Comparison of ENCODE assay signal across 28 cellular contexts in genomic region chr12:55875704-55876103, GRCh38. TPM values are rescaled to one million over a fixed set of nuclear protein-coding genes. Genes with fewer than 3 reads are reported as not detected.
"Had no signal": no experiment of that assay in that cellular context is flagged by ENCODE, and none has a peak within 500 bp of the region (broad histone marks: within the 10 kb centered on the region; RNA-seq: fewer than 3 reads in every experiment).

No MANE protein-coding gene starts in this region.

- ATAC-seq: activated CD8-positive, alpha-beta T cell treated with anti-CD3 and anti-CD28 coated beads, Interleukin-2, amount 10 ng/mL, durations not matched to agents 7 days and 5 days; effector memory CD8-positive, alpha-beta T cell; gastrocnemius medialis; sciatic nerve; SK-N-SH treated with all-trans-retinoic acid at 6 μM for 48 hours; stimulated activated effector memory CD8-positive, alpha-beta T cell treated with anti-CD3 and anti-CD28 coated beads, Interleukin-12 subunit alpha, Interleukin-12 subunit beta, amount 100 ng/mL, for 72 hours; T-helper 17 cell had no signal

- H3K9me3 ChIP-seq: gastrocnemius medialis had no signal

- H3K27ac Mint-ChIP-seq: activated B cell treated with CpG ODN at 0.5 μM for 24 hours; activated CD8-positive, alpha-beta T cell treated with anti-CD3 and anti-CD28 coated beads, Interleukin-2, amount 10 ng/mL, durations not matched to agents 7 days and 5 days; activated naive CD8-positive, alpha-beta T cell; effector memory CD8-positive, alpha-beta T cell; naive B cell; progenitor cell of endocrine pancreas; stimulated activated effector memory CD8-positive, alpha-beta T cell treated with anti-CD3 and anti-CD28 coated beads, Interleukin-12 subunit alpha, Interleukin-12 subunit beta, amount 100 ng/mL, for 72 hours; stimulated activated naive CD8-positive, alpha-beta T cell treated with anti-CD3 and anti-CD28 coated beads, Interleukin-15, Interleukin-2, amounts not matched to agents 100 ng/mL and 50 ng/mL, for 24 hours; T-helper 17 cell had no signal

- DNase-seq: activated B cell treated with CpG ODN at 0.5 μM for 24 hours; activated CD4-positive, alpha-beta T cell treated with anti-CD3 and anti-CD28 coated beads, Interleukin-2, amount 50 U/mL, for 1 hour; activated CD8-positive, alpha-beta T cell treated with anti-CD3 and anti-CD28 coated beads, Interleukin-2, amount 10 ng/mL, durations not matched to agents 7 days and 5 days; activated effector memory CD4-positive, alpha-beta T cell treated with Interleukin-2 at 50 U/mL for 16 hours; activated naive CD4-positive, alpha-beta T cell treated with Interleukin-2 at 50 U/mL for 16 hours; aorta; effector memory CD8-positive, alpha-beta T cell; erythroblast; gastrocnemius medialis; glutamatergic neuron; left ventricle myocardium inferior; naive B cell; stimulated activated CD4-positive, alpha-beta T cell treated with anti-CD3 and anti-CD28 coated beads, Interleukin-4, amount 100 ng/mL, for 24 hours; T-helper 17 cell; tibial artery had no signal

- H3K4me3 ChIP-seq: cardiac muscle cell, coronary artery, gastrocnemius medialis, left ventricle myocardium inferior, skin epidermis, tibial artery had no signal

- H3K4me1 ChIP-seq: gastrocnemius medialis, left ventricle myocardium inferior, tibial artery had no signal

- H3K4me1 Mint-ChIP-seq: activated B cell treated with CpG ODN at 0.5 μM for 24 hours; naive B cell; stimulated activated effector memory CD8-positive, alpha-beta T cell treated with anti-CD3 and anti-CD28 coated beads, Interleukin-12 subunit alpha, Interleukin-12 subunit beta, amount 100 ng/mL, for 72 hours; T-helper 17 cell had no signal

- H3K36me3 Mint-ChIP-seq: activated naive CD8-positive, alpha-beta T cell; brain had no signal

- H3K36me3 ChIP-seq: cardiac muscle cell, gastrocnemius medialis, left ventricle myocardium inferior, tibial artery had no signal

- H3K4me3 Mint-ChIP-seq: activated B cell treated with CpG ODN at 0.5 μM for 24 hours; activated CD8-positive, alpha-beta T cell treated with anti-CD3 and anti-CD28 coated beads, Interleukin-2, amount 10 ng/mL, durations not matched to agents 7 days and 5 days; activated naive CD8-positive, alpha-beta T cell; brain; effector memory CD8-positive, alpha-beta T cell; naive B cell; stimulated activated effector memory CD8-positive, alpha-beta T cell treated with anti-CD3 and anti-CD28 coated beads, Interleukin-12 subunit alpha, Interleukin-12 subunit beta, amount 100 ng/mL, for 72 hours; stimulated activated naive CD8-positive, alpha-beta T cell treated with anti-CD3 and anti-CD28 coated beads, Interleukin-15, Interleukin-2, amounts not matched to agents 100 ng/mL and 50 ng/mL, for 24 hours; T-helper 17 cell had no signal

- H3K27me3 Mint-ChIP-seq: activated B cell treated with CpG ODN at 0.5 μM for 24 hours; activated naive CD8-positive, alpha-beta T cell; effector memory CD8-positive, alpha-beta T cell; naive B cell; progenitor cell of endocrine pancreas; stimulated activated naive CD8-positive, alpha-beta T cell treated with anti-CD3 and anti-CD28 coated beads, Interleukin-15, Interleukin-2, amounts not matched to agents 100 ng/mL and 50 ng/mL, for 24 hours; T-helper 17 cell had no signal

- FAIRE-seq: islet of Langerhans, urothelium cell line had no signal

- H3K27me3 ChIP-seq: cardiac muscle cell, gastrocnemius medialis, tibial artery had no signal

- H3K27ac ChIP-seq: cardiac muscle cell, coronary artery, gastrocnemius medialis, left ventricle myocardium inferior, tibial artery had no signal

RNA-seq across cellular contexts. Expression of gene MMP19, which starts 33.0 kb away (rescaled TPM):
- total RNA-seq: activated CD8-positive, alpha-beta T cell treated with anti-CD3 and anti-CD28 coated beads, Interleukin-2, amount 10 ng/mL, durations not matched to agents 7 days and 5 days; cardiac muscle cell; T-helper 17 cell had no signal
- polyA plus RNA-seq: neural cell had no signal
